In genomic region chr5:168683927-168684295, GRCh38 we compare ENCODE assay signal across 15 cellular contexts.
DNase-seq lines count a peak whose midpoint lies in the region; ATAC-seq, FAIRE-seq and TF ChIP-seq lines count a peak whose summit lies in the region.
"Had no signal": no experiment of that assay in that cellular context is flagged by ENCODE, and none has a peak within 500 bp of the region (broad histone marks: within the 10 kb centered on the region; RNA-seq: fewer than 3 reads in every experiment).

No MANE protein-coding gene starts in this region.

- no peak overlapping the region for H3K14ac ChIP-seq in H9 (ENCODE audit: insufficient read depth, low read length)

- no peaks in the 10 kb centered on the region for H3K79me2 ChIP-seq in H9 (ENCODE audit: insufficient read depth, low read length)
- H3K79me2 ChIP-seq in K562 (ENCODE audit: control insufficient read depth, insufficient read depth, low read length) = no peaks in the 10 kb centered on the region

- no peaks in the 10 kb centered on the region for H3K36me3 Mint-ChIP-seq in activated naive CD8-positive, alpha-beta T cell
- H3K36me3 Mint-ChIP-seq in activated naive CD8-positive, alpha-beta T cell treated with anti-CD3 and anti-CD28 coated beads, Interleukin-2, amount 50 U/mL, for 24 hours (ENCODE audit: low read depth) = no peaks in the 10 kb centered on the region
- H3K36me3 Mint-ChIP-seq in H9 (ENCODE audit: insufficient read depth in 1 of 3, low read depth in 3 of 3) = no peaks in the 10 kb centered on the region
- H3K36me3 Mint-ChIP-seq in stimulated activated effector memory CD8-positive, alpha-beta T cell treated with anti-CD3 and anti-CD28 coated beads, Interleukin-12 subunit alpha, Interleukin-12 subunit beta, amount 100 ng/mL, for 72 hours = no peaks in the 10 kb centered on the region

- no peak overlapping the region for H3K27ac ChIP-seq in H9 (ENCODE audit: insufficient read length, low read depth, low read length)
- H3K27ac ChIP-seq in K562 (ENCODE audit: extremely low read depth, low read depth, low read length) = no peak overlapping the region
- H3K27ac ChIP-seq: Peyer's patch had no signal

- no peak overlapping the region for H3K4ac ChIP-seq in H9 (ENCODE audit: low read depth, low read length)

- H4K8ac ChIP-seq in H9 (replicated peaks; ENCODE audit: insufficient read length, low read depth, low read length) = no peak overlapping the region

- no peak overlapping the region for H3T11ph ChIP-seq in H9 (ENCODE audit: low read length)

- no peak overlapping the region for H3K56ac ChIP-seq in H9 (ENCODE audit: insufficient read length, low read depth, low read length)

- H3K4me3 ChIP-seq in K562 = no peak overlapping the region
- H3K4me3 ChIP-seq: GM12878, Peyer's patch had no signal

- no peak overlapping the region for H2BK15ac ChIP-seq in H9 (ENCODE audit: low read depth, low read length)

- no peaks in the 10 kb centered on the region for H3K36me3 ChIP-seq in K562 (ENCODE audit: control insufficient read depth, insufficient read depth, low read length)
- H3K36me3 ChIP-seq: Peyer's patch had no signal

- H2BK20ac ChIP-seq in H9 (ENCODE audit: low read depth, low read length, poor library complexity, severe bottlenecking) = no peak overlapping the region

- peak overlapping the region; percentile 11 for H3K18ac ChIP-seq in H9 (ENCODE audit: insufficient read length, low read depth, low read length)

- no peak overlapping the region for H2BK5ac ChIP-seq in H9 (ENCODE audit: insufficient read length, low read length)

- H3K9me3 Mint-ChIP-seq in activated naive CD8-positive, alpha-beta T cell (ENCODE audit: low read depth) = no peaks in the 10 kb centered on the region
- no peaks in the 10 kb centered on the region for H3K9me3 Mint-ChIP-seq in activated naive CD8-positive, alpha-beta T cell treated with anti-CD3 and anti-CD28 coated beads, Interleukin-2, amount 50 U/mL, for 24 hours
- H3K9me3 Mint-ChIP-seq in H9 = no peaks in the 10 kb centered on the region
- H3K9me3 Mint-ChIP-seq in stimulated activated effector memory CD8-positive, alpha-beta T cell treated with anti-CD3 and anti-CD28 coated beads, Interleukin-12 subunit alpha, Interleukin-12 subunit beta, amount 100 ng/mL, for 72 hours = no peaks in the 10 kb centered on the region

- H3K27me3 Mint-ChIP-seq in activated naive CD8-positive, alpha-beta T cell = no peaks in the 10 kb centered on the region
- H3K27me3 Mint-ChIP-seq in activated naive CD8-positive, alpha-beta T cell treated with anti-CD3 and anti-CD28 coated beads, Interleukin-2, amount 50 U/mL, for 24 hours = no peaks in the 10 kb centered on the region
- H3K27me3 Mint-ChIP-seq in H9 (ENCODE audit: low read depth) = peaks cover 7% of the 10 kb centered on the region

- H3K9ac ChIP-seq in H9 (ENCODE audit: extremely low read depth, insufficient read length, low read length) = no peak overlapping the region
- no peak overlapping the region for H3K9ac ChIP-seq in K562 (ENCODE audit: insufficient read depth in 1 of 2, low read depth in 2 of 2, low read length in 2 of 2)

- in situ Hi-C loops in K562 (cut with MboI) = no loop called here

- DNase-seq in activated naive CD8-positive, alpha-beta T cell treated with anti-CD3 and anti-CD28 coated beads, Interleukin-2, amount 50 U/mL, for 24 hours = no peak
- no peak for DNase-seq in H9
- DNase-seq in K562 (ENCODE audit: extremely low read depth in 1 of 4, low spot score in 3 of 4) = no peak
- DNase-seq in stimulated activated effector memory CD8-positive, alpha-beta T cell treated with anti-CD3 and anti-CD28 coated beads, Interleukin-12 subunit alpha, Interleukin-12 subunit beta, amount 100 ng/mL, for 72 hours (ENCODE audit: low spot score in 2 of 2) = no peak
- no peak for DNase-seq in stimulated activated CD4-positive, alpha-beta T cell treated with anti-CD3 and anti-CD28 coated beads, Interleukin-15, amount 100 ng/mL, for 24 hours
- no peak for DNase-seq in urothelium cell line (ENCODE audit: low spot score)
- no peak for DNase-seq in UCSD-AML1 (lab: John Stamatoyannopoulos, UW; ENCODE audit: unreplicated experiment)
- DNase-seq: NCI-H1417 treated with DMSO at 0.1 percent for 48 hours, NCI-H2029 treated with DMSO at 0.1 percent for 48 hours, NCI-H524, Peyer's patch, SHP77 had no signal

- CTCF ChIA-PET in K562 (lab: Yijun Ruan, JAX; ENCODE audit: low intra/inter-chr PET ratio) = no interaction called here

- H2AFZ ChIP-seq in H9 (ENCODE audit: low read length) (no peak overlapping the region), K562 (ENCODE audit: low read depth, low read length) (peak overlapping the region; percentile 79)

- ATAC-seq in activated naive CD8-positive, alpha-beta T cell treated with anti-CD3 and anti-CD28 coated beads, Interleukin-2, amount 50 U/mL, for 24 hours = no peak
- ATAC-seq in K562 = no peak
- no peak for ATAC-seq in stimulated activated effector memory CD8-positive, alpha-beta T cell treated with anti-CD3 and anti-CD28 coated beads, Interleukin-12 subunit alpha, Interleukin-12 subunit beta, amount 100 ng/mL, for 72 hours
- ATAC-seq: GM12878, HCT116 had no signal

- TF ChIP-seq CTCF in H9 (conservative IDR thresholded peaks at IDR 0.05) (no peak), K562 (IDR thresholded peaks at IDR 0.05 in 2 of 3, conservative IDR thresholded peaks at IDR 0.05 in 1 of 3; ENCODE audit: insufficient read depth in 2 of 3, low read depth in 1 of 3, low read length in 3 of 3) (no peak)

- H3K4me2 ChIP-seq in H9 (ENCODE audit: insufficient read depth, insufficient read length, low read length) (no peak overlapping the region), K562 (ENCODE audit: insufficient read depth, low read length) (0 out of 2 replicates have a peak overlapping the region, but pooled peaks have one; percentile 54)

- H3K9me1 ChIP-seq in K562 (ENCODE audit: control insufficient read depth, insufficient read depth, low read length) = no peaks in the 10 kb centered on the region

- no peak overlapping the region for H3K23ac ChIP-seq in H9 (ENCODE audit: insufficient read length, low read depth, low read length)

- no peak overlapping the region for H4K91ac ChIP-seq in H9 (ENCODE audit: insufficient read length, low read depth, low read length)

- peak overlapping the region; percentile 70 for H3K27ac Mint-ChIP-seq in activated naive CD8-positive, alpha-beta T cell
- no peak overlapping the region for H3K27ac Mint-ChIP-seq in activated naive CD8-positive, alpha-beta T cell treated with anti-CD3 and anti-CD28 coated beads, Interleukin-2, amount 50 U/mL, for 24 hours
- H3K27ac Mint-ChIP-seq in H9 = no peak overlapping the region; a peak in 1 of 7 replicates
- H3K27ac Mint-ChIP-seq in stimulated activated effector memory CD8-positive, alpha-beta T cell treated with anti-CD3 and anti-CD28 coated beads, Interleukin-12 subunit alpha, Interleukin-12 subunit beta, amount 100 ng/mL, for 72 hours = peak overlapping the region; percentile 26

- H3K79me1 ChIP-seq in H9 (ENCODE audit: insufficient read depth, low read depth, low read length, poor library complexity, severe bottlenecking) = no peaks in the 10 kb centered on the region

- no peak for TF ChIP-seq EP300 in K562 (IDR thresholded peaks at IDR 0.05; ENCODE audit: low read length)

- H4K5ac ChIP-seq in H9 (ENCODE audit: insufficient read length, low read depth, low read length) = no peak overlapping the region

- H3K9me3 ChIP-seq in H9 (ENCODE audit: control insufficient read depth, low read depth, low read length) (no peaks in the 10 kb centered on the region), K562 (replicated peaks; ENCODE audit: control insufficient read depth, insufficient read depth, low read depth, low read length) (no peaks in the 10 kb centered on the region)
- H3K9me3 ChIP-seq: Peyer's patch had no signal

- H2AK5ac ChIP-seq in H9 (ENCODE audit: insufficient read length, low read length) = no peak overlapping the region

- intact Hi-C loops in K562 (cut with micrococcal nuclease) = loop anchor here (10.0 kb wide), 1 partner anchor 191 kb away; no protein-coding TSS in a partner anchor

- H3K4me3 Mint-ChIP-seq in activated naive CD8-positive, alpha-beta T cell = peak overlapping the region; percentile 67
- no peak overlapping the region for H3K4me3 Mint-ChIP-seq in activated naive CD8-positive, alpha-beta T cell treated with anti-CD3 and anti-CD28 coated beads, Interleukin-2, amount 50 U/mL, for 24 hours
- H3K4me3 Mint-ChIP-seq in H9 = no peak overlapping the region
- H3K4me3 Mint-ChIP-seq in stimulated activated effector memory CD8-positive, alpha-beta T cell treated with anti-CD3 and anti-CD28 coated beads, Interleukin-12 subunit alpha, Interleukin-12 subunit beta, amount 100 ng/mL, for 72 hours = no peak overlapping the region

- peaks cover 4% of the 10 kb centered on the region for H3K23me2 ChIP-seq in H9 (ENCODE audit: insufficient read length, low read depth, low read length, poor library complexity, severe bottlenecking)

- no peak overlapping the region for H2BK120ac ChIP-seq in H9 (ENCODE audit: low read depth, low read length, poor library complexity, severe bottlenecking)

- no peak for TF ChIP-seq POLR2A in K562 (conservative IDR thresholded peaks at IDR 0.05)

- H3K27me3 ChIP-seq in H9 (ENCODE audit: insufficient read depth, low read length) = no peaks in the 10 kb centered on the region
- H3K27me3 ChIP-seq in K562 (ENCODE audit: control insufficient read depth in 2 of 2, insufficient read depth in 2 of 2, low read length in 2 of 2) = peaks cover 8 to 29% of the 10 kb centered on the region in 2 experiments; a peak in 3 of 5 replicates
- H3K27me3 ChIP-seq: Peyer's patch had no signal

- no peaks in the 10 kb centered on the region for H4K20me1 ChIP-seq in H9 (ENCODE audit: control insufficient read depth, insufficient read depth, insufficient read length)
- H4K20me1 ChIP-seq in K562 (replicated peaks; ENCODE audit: control insufficient read depth, insufficient read depth, low read length) = peaks cover 3% of the 10 kb centered on the region; the same call in 1 of the 2 replicates

- H2BK12ac ChIP-seq in H9 (ENCODE audit: insufficient read length, low read depth, low read length) = no peak overlapping the region

- FAIRE-seq in K562 (lab: Jason Lieb, UNC) (no peak), urothelium cell line (lab: Jason Lieb, UNC) (no peak)
- FAIRE-seq: GM12878 had no signal

- H3K4me1 ChIP-seq in H9 (ENCODE audit: insufficient read depth, low read length) = no peaks in the 10 kb centered on the region; the same call in 1 of the 2 replicates
- H3K4me1 ChIP-seq in K562 (replicated peaks in 1 of 2; ENCODE audit: control insufficient read depth in 2 of 2, insufficient read depth in 2 of 2, low read length in 2 of 2) = no peaks in the 10 kb centered on the region; a peak in 1 of 5 replicates

- H3K4me1 Mint-ChIP-seq in activated naive CD8-positive, alpha-beta T cell (ENCODE audit: low read depth) = peaks cover 7% of the 10 kb centered on the region
- H3K4me1 Mint-ChIP-seq in activated naive CD8-positive, alpha-beta T cell treated with anti-CD3 and anti-CD28 coated beads, Interleukin-2, amount 50 U/mL, for 24 hours = peaks cover 9% of the 10 kb centered on the region
- 0 out of 4 replicates have a peak, but pooled peaks cover 2 to 3% of the 10 kb centered on the region in 2 experiments for H3K4me1 Mint-ChIP-seq in H9
- H3K4me1 Mint-ChIP-seq in stimulated activated effector memory CD8-positive, alpha-beta T cell treated with anti-CD3 and anti-CD28 coated beads, Interleukin-12 subunit alpha, Interleukin-12 subunit beta, amount 100 ng/mL, for 72 hours = peaks cover 6% of the 10 kb centered on the region

- WGBS in H9 (ENCODE audit: extremely low coverage, insufficient read length, low lambda C conversion rate) = no CpG with 5 or more reads among the region's 6 CpGs
- WGBS in K562 (ENCODE audit: insufficient coverage, low coverage, missing lambda C conversion rate) = 58% methylated on average over 6 of the region's 6 CpGs

- no TSS peak for BruUV-seq in K562 (replicated peaks; lab: Mats Ljungman, UMichigan)

- no peak for TF ChIP-seq RAD21 in K562 (CRISPR knock-in tag; conservative IDR thresholded peaks at IDR 0.05 in 1 of 2, IDR thresholded peaks at IDR 0.05 in 1 of 2)

- POLR2A ChIA-PET in K562 (lab: Yijun Ruan, JAX) = no interaction called here

Comparison
In these comparisons a context has a peak if more than half of its experiments do, and no peak if none do; other contexts are left out.
1. H3K27ac Mint-ChIP-seq: peak in activated naive CD8-positive, alpha-beta T cell (single experiment) and stimulated activated effector memory CD8-positive, alpha-beta T cell treated with anti-CD3 and anti-CD28 coated beads, Interleukin-12 subunit alpha, Interleukin-12 subunit beta, amount 100 ng/mL, for 72 hours (single experiment); none in activated naive CD8-positive, alpha-beta T cell treated with anti-CD3 and anti-CD28 coated beads, Interleukin-2, amount 50 U/mL, for 24 hours (single experiment) and H9 (0 of 3).